In genomic region chr1:221440658-221441057, GRCh38 we compare ENCODE assay signal across 8 cellular contexts.
DNase-seq lines count a peak whose midpoint lies in the region; ATAC-seq and TF ChIP-seq lines count a peak whose summit lies in the region.

No MANE protein-coding gene starts in this region.

- H3K4me3 ChIP-seq in HFF-Myc (replicated peaks; ENCODE audit: low read depth, low read length) (no peak overlapping the region), right lobe of liver (no peak overlapping the region)

- intact Hi-C loops in right lobe of liver (cut with DNase I) = no loop called here

- H3K9me3 ChIP-seq in right lobe of liver = no peaks in the 10 kb centered on the region

- H3K36me3 ChIP-seq in right lobe of liver = no peaks in the 10 kb centered on the region

- 61% methylated on average over 5 of the region's 5 CpGs for WGBS in right lobe of liver (ENCODE audit: insufficient coverage, low coverage, low lambda C conversion rate, missing lambda C conversion rate)

- peak; percentile 70 for DNase-seq in ACHN
- DNase-seq in HFF-Myc (ENCODE audit: extremely low read depth, low read depth) = no peak
- DNase-seq in astrocyte of the hippocampus (ENCODE audit: low read depth, low spot score) = peak; percentile 70
- DNase-seq in right lobe of liver = no peak
- no peak for DNase-seq in GM19240 (ENCODE audit: insufficient read length, low spot score)
- DNase-seq in NCI-H1436 (lab: John Stamatoyannopoulos, UW) = no peak

- TF ChIP-seq POLR2A in right lobe of liver (IDR thresholded peaks at IDR 0.05) = no peak

- no peaks in the 10 kb centered on the region for H3K4me1 ChIP-seq in right lobe of liver

- peak; percentile 12 to 46 (median 40) for ATAC-seq in right lobe of liver
- no peak for ATAC-seq in GM19397 (IDR thresholded peaks at IDR 0.05; ENCODE audit: unreplicated experiment)
- ATAC-seq in HG03439 (IDR thresholded peaks at IDR 0.05; ENCODE audit: unreplicated experiment) = no peak

- in situ Hi-C loops in ACHN (cut with HindIII; ENCODE audit: low pct_ligation_motif_present, low pct_unique_long_range_greater_than_20kb, low sequenced_read_pairs) = no loop called here

- peak; percentile 2 for TF ChIP-seq CTCF in HFF-Myc (IDR thresholded peaks at IDR 0.05; ENCODE audit: low read depth, low read length, missing control alignments)
- TF ChIP-seq CTCF in right lobe of liver (IDR thresholded peaks at IDR 0.05) = no peak

- H3K27me3 ChIP-seq in right lobe of liver = no peaks in the 10 kb centered on the region

- H3K27ac ChIP-seq in right lobe of liver = no peak overlapping the region

Comparison
In these comparisons a context has a peak if more than half of its experiments do, and no peak if none do; other contexts are left out.
1. DNase-seq: peak in ACHN (single experiment) and astrocyte of the hippocampus (single experiment); none in HFF-Myc (single experiment), right lobe of liver (0 of 3), GM19240 (single experiment) and NCI-H1436 (single experiment).
2. ATAC-seq: peak in right lobe of liver (4 of 4); none in GM19397 (single experiment) and HG03439 (single experiment).